In the genomic region with DNA sequence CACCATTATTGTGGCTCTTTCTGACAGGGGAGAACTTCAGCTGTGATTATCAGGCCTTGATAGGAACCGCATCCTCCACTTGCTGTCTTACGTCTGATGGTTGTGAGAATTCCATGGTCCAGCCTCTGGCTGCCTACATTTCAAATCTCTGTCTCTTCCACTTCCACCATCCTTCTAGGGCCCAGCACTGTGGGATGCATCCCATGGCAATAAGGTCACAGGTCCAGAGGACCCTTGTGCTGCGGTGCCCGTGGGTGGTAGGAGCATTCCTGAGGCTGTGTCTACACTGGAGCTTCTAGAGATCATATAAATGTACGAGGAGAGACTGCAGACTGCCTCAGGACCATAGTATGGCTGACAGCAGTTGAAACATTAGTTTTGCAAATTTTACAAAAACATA, we compare ENCODE assay signal across 29 cellular contexts. TPM values are rescaled to one million over a fixed set of nuclear protein-coding genes. Genes with fewer than 3 reads are reported as not detected.
"Had no signal": no experiment of that assay in that cellular context is flagged by ENCODE, and none has a peak within 500 bp of the region (broad histone marks: within the 10 kb centered on the region; RNA-seq: fewer than 3 reads in every experiment).

No MANE protein-coding gene starts in this region.

- H3K4me2 ChIP-seq: hepatocyte had no signal

- H3K27ac Mint-ChIP-seq: activated naive CD4-positive, alpha-beta T cell treated with anti-CD3 and anti-CD28 coated beads for 36 hours; activated T-helper 17 cell treated with anti-CD3 and anti-CD28 coated beads, Interleukin-2, amount 50 U/mL, for 72 hours; effector memory CD8-positive, alpha-beta T cell; immature natural killer cell; naive thymus-derived CD8-positive, alpha-beta T cell; T-helper 1 cell treated with Interleukin-12 subunit alpha and Interleukin-12 subunit beta and Interleukin-4 antibody, amounts not matched to agents 30 μg/mL and 1 μg/mL, for 36 hours had no signal

- H3K4me1 ChIP-seq: body of pancreas, prostate gland, uterus had no signal

- H3K36me3 ChIP-seq: esophagus muscularis mucosa, left ventricle myocardium inferior, prostate gland, right atrium auricular region, thyroid gland, uterus had no signal

- H3K4me3 ChIP-seq: body of pancreas, dorsolateral prefrontal cortex, esophagus muscularis mucosa, hepatocyte, left ventricle myocardium inferior, prostate gland, right atrium auricular region, thyroid gland, uterus had no signal

- H2AFZ ChIP-seq: hepatocyte had no signal

- ATAC-seq: activated T-helper 17 cell treated with anti-CD3 and anti-CD28 coated beads, Interleukin-2, amount 50 U/mL, for 72 hours; body of pancreas; effector memory CD8-positive, alpha-beta T cell; naive thymus-derived CD8-positive, alpha-beta T cell; stimulated activated naive CD8-positive, alpha-beta T cell treated with anti-CD3 and anti-CD28 coated beads, Interleukin-15, Interleukin-2, amounts not matched to agents 100 U/mL and 50 U/mL, for 24 hours had no signal

- H3K4me3 Mint-ChIP-seq: activated naive CD4-positive, alpha-beta T cell treated with anti-CD3 and anti-CD28 coated beads for 36 hours; activated T-helper 17 cell treated with anti-CD3 and anti-CD28 coated beads, Interleukin-2, amount 50 U/mL, for 72 hours; effector memory CD8-positive, alpha-beta T cell; immature natural killer cell; mesothelial cell of epicardium; naive thymus-derived CD8-positive, alpha-beta T cell; T-helper 1 cell treated with Interleukin-12 subunit alpha and Interleukin-12 subunit beta and Interleukin-4 antibody, amounts not matched to agents 30 μg/mL and 1 μg/mL, for 36 hours had no signal

- H3K27me3 ChIP-seq: body of pancreas, dorsolateral prefrontal cortex, esophagus muscularis mucosa, hepatocyte, right atrium auricular region, thyroid gland, uterus had no signal

- H3K9me3 Mint-ChIP-seq: activated naive CD4-positive, alpha-beta T cell treated with anti-CD3 and anti-CD28 coated beads for 36 hours; activated T-helper 17 cell treated with anti-CD3 and anti-CD28 coated beads, Interleukin-2, amount 50 U/mL, for 72 hours; effector memory CD8-positive, alpha-beta T cell had no signal

- H3K9me3 ChIP-seq: body of pancreas, esophagus muscularis mucosa, prostate gland, thyroid gland, uterus had no signal

- H3K27ac ChIP-seq: body of pancreas, hepatocyte, prostate gland, right atrium auricular region, thyroid gland had no signal

- DNase-seq: activated CD4-positive, alpha-beta T cell treated with anti-CD3 and anti-CD28 coated beads for 4 hours; activated CD4-positive, alpha-beta T cell treated with anti-CD3 and anti-CD28 coated beads, Interleukin-2, amount 50 U/mL, for 48 hours; activated CD4-positive, CD25-positive, alpha-beta regulatory T cell; activated naive CD4-positive, alpha-beta T cell treated with anti-CD3 and anti-CD28 coated beads for 36 hours; amygdala; caudate nucleus; effector memory CD8-positive, alpha-beta T cell; glutamatergic neuron; immature natural killer cell; left ventricle myocardium inferior; stimulated activated CD4-positive, alpha-beta T cell treated with anti-CD3 and anti-CD28 coated beads, Interleukin-12 subunit alpha, Interleukin-12 subunit beta, amount 100 ng/mL, for 4 hours; stimulated activated CD4-positive, alpha-beta T cell treated with anti-CD3 and anti-CD28 coated beads, Interleukin-4, amount 100 ng/mL, for 4 hours; stimulated activated naive CD8-positive, alpha-beta T cell treated with anti-CD3 and anti-CD28 coated beads, Interleukin-15, Interleukin-2, amounts not matched to agents 100 U/mL and 50 U/mL, for 24 hours; uterus had no signal

- H3K4me1 Mint-ChIP-seq: activated T-helper 17 cell treated with anti-CD3 and anti-CD28 coated beads, Interleukin-2, amount 50 U/mL, for 72 hours; immature natural killer cell had no signal

- H3K79me2 ChIP-seq: hepatocyte had no signal

RNA-seq across cellular contexts. Expression of a gene that starts 11.7 kb away (rescaled TPM):
- total RNA-seq: activated naive CD4-positive, alpha-beta T cell treated with anti-CD3 and anti-CD28 coated beads for 36 hours; activated T-helper 17 cell treated with anti-CD3 and anti-CD28 coated beads, Interleukin-2, amount 50 U/mL, for 72 hours; body of pancreas; esophagus muscularis mucosa; hepatocyte; left ventricle myocardium inferior; lung microvascular endothelial cell; naive thymus-derived CD8-positive, alpha-beta T cell; osteocyte; right atrium auricular region; subcutaneous adipose tissue; uterus had no signal
- polyA plus RNA-seq: hepatocyte; immature natural killer cell; naive thymus-derived CD8-positive, alpha-beta T cell had no signal

RNA-seq across cellular contexts. Expression of a gene that starts 37.1 kb away (rescaled TPM):
- total RNA-seq: activated naive CD4-positive, alpha-beta T cell treated with anti-CD3 and anti-CD28 coated beads for 36 hours; activated T-helper 17 cell treated with anti-CD3 and anti-CD28 coated beads, Interleukin-2, amount 50 U/mL, for 72 hours; body of pancreas; dorsolateral prefrontal cortex; esophagus muscularis mucosa; frontal cortex; hepatocyte; left ventricle myocardium inferior; lung microvascular endothelial cell; mesothelial cell of epicardium; naive thymus-derived CD8-positive, alpha-beta T cell; osteocyte; right atrium auricular region; subcutaneous adipose tissue; thyroid gland; uterus had no signal
- polyA plus RNA-seq: hepatocyte; immature natural killer cell; naive thymus-derived CD8-positive, alpha-beta T cell had no signal
